In the genomic region with DNA sequence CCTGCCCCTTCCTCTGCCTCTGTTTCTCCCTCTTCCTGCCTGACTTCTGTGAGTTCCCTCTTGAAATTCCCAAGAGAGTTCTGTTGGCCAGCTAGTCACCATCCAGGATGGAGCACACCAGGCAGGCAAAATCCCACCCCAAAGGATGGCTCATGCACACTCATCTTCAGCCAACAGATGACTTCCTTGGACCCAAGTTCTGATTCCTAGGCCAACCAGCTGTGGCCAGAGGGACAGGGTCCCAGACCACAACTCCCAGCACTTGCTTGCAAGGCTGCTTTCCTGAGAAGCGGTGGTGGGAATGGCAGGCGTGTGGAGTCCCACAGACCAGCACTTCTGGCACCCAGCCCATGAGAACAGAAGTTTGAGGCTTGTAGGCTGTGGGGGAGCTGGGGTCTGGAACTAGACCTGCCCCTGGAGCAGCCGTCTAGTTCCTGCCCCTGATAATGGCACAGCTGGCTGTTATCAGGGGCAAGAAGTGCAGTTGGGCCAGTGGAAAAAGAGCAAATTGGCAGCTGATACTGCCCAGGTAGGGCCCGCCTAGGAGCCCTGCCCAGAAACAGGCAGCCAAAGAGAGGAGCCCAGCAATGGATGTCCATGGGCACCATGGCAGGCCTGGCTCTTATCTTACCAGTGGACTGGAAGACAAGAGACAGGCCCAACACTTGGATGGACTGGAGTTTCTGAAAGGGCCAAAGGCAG, we compare ENCODE assay signal across 22 cellular contexts. TPM values are rescaled to one million over a fixed set of nuclear protein-coding genes. Genes with fewer than 3 reads are reported as not detected.
"Had no signal": no experiment of that assay in that cellular context is flagged by ENCODE, and none has a peak within 500 bp of the region (broad histone marks: within the 10 kb centered on the region; RNA-seq: fewer than 3 reads in every experiment).

No MANE protein-coding gene starts in this region.

- H3K27ac Mint-ChIP-seq: memory B cell; mesothelial cell of epicardium; natural killer cell treated with Interleukin-12 subunit alpha and Interleukin-12 subunit beta and Interleukin-15 and Interleukin-18, amount 100 ng/mL, for 72 hours; neural progenitor cell; progenitor cell of endocrine pancreas had no signal

- H3K36me3 ChIP-seq: colonic mucosa, gastrocnemius medialis, heart right ventricle, left ventricle myocardium inferior, lower lobe of right lung, neural progenitor cell, ovary, thyroid gland, upper lobe of left lung, uterus had no signal

- ATAC-seq: gastrocnemius medialis, heart right ventricle, lower lobe of right lung, sciatic nerve had no signal

- H3K27ac ChIP-seq: colonic mucosa, gastrocnemius medialis, heart right ventricle, left ventricle myocardium inferior, lower lobe of right lung, neural progenitor cell, ovary, skin epidermis, thyroid gland, upper lobe of left lung, uterus had no signal

- DNase-seq: colonic mucosa; dermis blood vessel endothelial cell; gastrocnemius medialis; heart right ventricle; hypothalamus; left ventricle myocardium inferior; lower lobe of right lung; nucleus accumbens; ovary; stimulated activated CD4-positive, alpha-beta T cell treated with anti-CD3 and anti-CD28 coated beads, Interleukin-12 subunit alpha, Interleukin-12 subunit beta, amount 100 ng/mL, for 4 hours; stimulated activated naive CD4-positive, alpha-beta T cell; thyroid gland; upper lobe of left lung; uterus had no signal

- H3K9me3 Mint-ChIP-seq: mesothelial cell of epicardium; natural killer cell treated with Interleukin-12 subunit alpha and Interleukin-12 subunit beta and Interleukin-15 and Interleukin-18, amount 100 ng/mL, for 72 hours had no signal

- H3K4me3 ChIP-seq: colonic mucosa, gastrocnemius medialis, heart right ventricle, left ventricle myocardium inferior, lower lobe of right lung, neural progenitor cell, ovary, thyroid gland, upper lobe of left lung, uterus had no signal

- H3K4me3 Mint-ChIP-seq: memory B cell; mesothelial cell of epicardium; natural killer cell treated with Interleukin-12 subunit alpha and Interleukin-12 subunit beta and Interleukin-15 and Interleukin-18, amount 100 ng/mL, for 72 hours; neural progenitor cell had no signal

- H3K36me3 Mint-ChIP-seq: memory B cell; mesothelial cell of epicardium; natural killer cell treated with Interleukin-12 subunit alpha and Interleukin-12 subunit beta and Interleukin-15 and Interleukin-18, amount 100 ng/mL, for 72 hours; neural progenitor cell had no signal

- H3K9me3 ChIP-seq: colonic mucosa, gastrocnemius medialis, heart right ventricle, left ventricle myocardium inferior, lower lobe of right lung, ovary, thyroid gland, upper lobe of left lung, uterus had no signal

- H3K27me3 Mint-ChIP-seq: natural killer cell treated with Interleukin-12 subunit alpha and Interleukin-12 subunit beta and Interleukin-15 and Interleukin-18, amount 100 ng/mL, for 72 hours had no signal

- H3K27me3 ChIP-seq: colonic mucosa, gastrocnemius medialis, neural progenitor cell, ovary, thyroid gland, upper lobe of left lung, uterus had no signal

- H3K4me1 ChIP-seq: colonic mucosa, heart right ventricle, left ventricle myocardium inferior, lower lobe of right lung, neural progenitor cell, thyroid gland, upper lobe of left lung, uterus had no signal

- FAIRE-seq: islet of Langerhans had no signal

RNA-seq across cellular contexts. Expression of a gene that starts 56.7 kb away (rescaled TPM):
- total RNA-seq: natural killer cell treated with Interleukin-12 subunit alpha and Interleukin-12 subunit beta and Interleukin-15 and Interleukin-18, amount 100 ng/mL, for 72 hours had no signal
